Comparison of ENCODE assay signal across 25 cellular contexts in genomic region chr5:24067208-24067607, GRCh38.
"Had no signal": no experiment of that assay in that cellular context is flagged by ENCODE, and none has a peak within 500 bp of the region (broad histone marks: within the 10 kb centered on the region; RNA-seq: fewer than 3 reads in every experiment).

No MANE protein-coding gene starts in this region.

- DNase-seq: nephron progenitor cell; nucleus accumbens; pancreas; right cardiac atrium; right lobe of liver; sigmoid colon; small intestine; stimulated activated CD4-positive, alpha-beta T cell treated with anti-CD3 and anti-CD28 coated beads, Interleukin-15, amount 100 ng/mL, for 24 hours; stimulated activated CD4-positive, alpha-beta T cell treated with anti-CD3 and anti-CD28 coated beads, Interleukin-2, amount 100 ng/mL, for 24 hours; stimulated activated CD4-positive, alpha-beta T cell treated with anti-CD3 and anti-CD28 coated beads, Interleukin-2, amount 100 ng/mL, for 48 hours; stimulated activated CD4-positive, alpha-beta T cell treated with anti-CD3 and anti-CD28 coated beads, Interleukin-4, amount 100 ng/mL, for 24 hours; stimulated activated naive B cell treated with anti-CD40 and anti-IgM and Interleukin-4, amounts not matched to agents 10 μg/mL and 1 μg/mL and 100 μg/mL, for 72 hours; stimulated activated naive CD4-positive, alpha-beta T cell treated with Interleukin-2 at 50 U/mL for 16 hours; stomach; thyroid gland; trophoblast cell; upper lobe of left lung had no signal

- H3K4me3 ChIP-seq: pancreas, prostate gland, right lobe of liver, sigmoid colon, stomach, thoracic aorta, thyroid gland, tibial nerve, upper lobe of left lung, vagina had no signal

- H3K9me3 ChIP-seq: neutrophil, pancreas, prostate gland, right lobe of liver, sigmoid colon, stomach, thoracic aorta, thyroid gland, tibial nerve, upper lobe of left lung, vagina had no signal

- H3K36me3 ChIP-seq: neutrophil, pancreas, prostate gland, right lobe of liver, sigmoid colon, stomach, thoracic aorta, thyroid gland, tibial nerve, upper lobe of left lung, vagina had no signal

- H3K27me3 ChIP-seq: neutrophil, pancreas, right lobe of liver, sigmoid colon, stomach, thyroid gland, tibial nerve, upper lobe of left lung, vagina had no signal

- H3K27ac ChIP-seq: neutrophil, pancreas, prostate gland, right lobe of liver, sigmoid colon, stomach, thoracic aorta, thyroid gland, tibial nerve, upper lobe of left lung, vagina had no signal

- H3K4me1 ChIP-seq: pancreas, prostate gland, right lobe of liver, sigmoid colon, stomach, thyroid gland, tibial nerve, upper lobe of left lung, vagina had no signal

- ATAC-seq: natural killer cell treated with Interleukin-12 subunit alpha and Interleukin-12 subunit beta and Interleukin-15 and Interleukin-18, amount 100 ng/mL, for 72 hours; pancreas; right cardiac atrium; right lobe of liver; stimulated activated effector memory CD8-positive, alpha-beta T cell treated with anti-CD3 and anti-CD28 coated beads, Interleukin-12 subunit alpha, Interleukin-12 subunit beta, amount 100 ng/mL, for 72 hours; stimulated activated naive B cell treated with anti-CD40 and anti-IgM and Interleukin-4, amounts not matched to agents 10 μg/mL and 1 μg/mL and 100 μg/mL, for 72 hours had no signal

- FAIRE-seq: pancreas, small intestine, urothelium cell line had no signal
